Comparison of ENCODE assay signal across 8 cellular contexts in the genomic region with DNA sequence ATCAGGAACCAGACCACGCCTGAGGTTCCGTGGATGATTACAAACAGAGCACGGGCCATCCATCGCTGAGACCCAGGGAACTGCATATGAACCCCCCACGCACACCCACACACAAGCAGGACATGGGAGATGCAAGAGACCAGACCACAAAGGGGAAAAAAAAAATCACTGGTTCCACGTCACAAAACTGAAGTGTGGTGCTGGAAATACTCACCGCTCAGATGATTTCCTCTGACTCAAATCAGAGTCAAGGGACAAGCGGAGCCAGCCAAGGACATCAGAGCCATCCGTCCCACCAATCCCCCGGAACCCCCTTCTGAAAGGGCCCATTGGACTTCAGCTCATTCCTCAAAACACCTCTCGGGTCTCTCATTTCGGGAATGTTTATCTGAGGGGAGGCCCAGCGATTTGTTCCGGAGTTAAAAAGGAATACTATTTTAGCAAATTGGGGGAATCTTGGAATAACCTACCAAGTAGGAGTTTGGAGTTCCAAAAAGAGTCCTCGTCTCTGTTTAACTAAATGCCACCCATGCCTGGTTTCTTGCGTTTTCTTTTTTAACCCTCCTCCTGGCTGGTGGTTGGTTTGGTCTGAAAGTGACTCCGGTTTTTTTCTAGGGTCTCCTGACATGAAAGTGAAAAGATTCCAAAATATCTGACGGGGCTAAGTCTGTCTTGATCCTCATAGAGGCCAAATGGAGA. TPM values are rescaled to one million over a fixed set of nuclear protein-coding genes. Genes with fewer than 3 reads are reported as not detected.
DNase-seq lines count a peak whose midpoint lies in the region; ATAC-seq and TF ChIP-seq lines count a peak whose summit lies in the region.

No MANE protein-coding gene starts in this region.

- H3K36me3 ChIP-seq in tibial nerve (no peaks in the 10 kb centered on the region), testis (ENCODE audit: low read depth, missing control alignments) (no peaks in the 10 kb centered on the region)

- 64 to 68% methylated on average over 18 of the region's 18 CpGs for WGBS in tibial nerve, 2 donors
- 66 to 83% methylated on average over 16 to 18 of the region's 18 CpGs for WGBS in testis, 2 donors

- CTCF ChIA-PET in GM10248 (lab: Yijun Ruan, JAX), result interaction anchor here (0.6 to 2.4 kb wide), 4 partner anchors 10 to 68 kb away, joined by 3 to 8 read pairs (median 3); no protein-coding TSS in a partner anchor

- TF ChIP-seq EP300 in tibial nerve (IDR thresholded peaks at IDR 0.05), result peak in 1 of 2 donors; percentile 47

- DNase-seq in GM10248 (ENCODE audit: extremely low spot score), result peak; percentile 71
- DNase-seq in iris pigment epithelial cell (ENCODE audit: low read depth), result peak; percentile 93
- DNase-seq in tibial nerve (ENCODE audit: low spot score in 2 of 2), result peak in 1 of 2 donors; percentile 40
- no peak for DNase-seq in T-helper 9 cell
- DNase-seq in testis, result no peak

- TF ChIP-seq CTCF in GM10248 (IDR thresholded peaks at IDR 0.05; ENCODE audit: control extremely low read depth, extremely low read depth, low read depth, missing control alignments) (no peak), WI38 (IDR thresholded peaks at IDR 0.05; ENCODE audit: low read depth, low read length) (no peak), tibial nerve (IDR thresholded peaks at IDR 0.05) (no peak), testis (IDR thresholded peaks at IDR 0.05) (no peak)

- no peaks in the 10 kb centered on the region for H3K27me3 ChIP-seq in tibial nerve
- H3K27me3 ChIP-seq in testis, result no peaks in the 10 kb centered on the region

- H3K9me3 ChIP-seq in tibial nerve (no peaks in the 10 kb centered on the region), testis (no peaks in the 10 kb centered on the region)

- H3K4me1 ChIP-seq in tibial nerve (peaks cover 0 to 14% (median 0%) of the 10 kb centered on the region in 4 donors), testis (no peaks in the 10 kb centered on the region)

- ATAC-seq in GM21619 (IDR thresholded peaks at IDR 0.05; ENCODE audit: unreplicated experiment), result peak; percentile 51
- ATAC-seq in GM19455 (IDR thresholded peaks at IDR 0.05; ENCODE audit: unreplicated experiment), result no peak

- TF ChIP-seq POLR2A in tibial nerve (IDR thresholded peaks at IDR 0.05) (no peak), testis (IDR thresholded peaks at IDR 0.05) (no peak)

- POLR2A ChIA-PET in GM10248 (lab: Yijun Ruan, JAX), result interaction anchor here (0.6 to 1.2 kb wide), 3 partner anchors 11 to 552 kb away, joined by 3 to 4 read pairs (median 4); no protein-coding TSS in a partner anchor

- H3K27ac ChIP-seq in tibial nerve (peak overlapping the region in 3 of 4 donors; percentile 25 to 75 (median 60)), testis (peak overlapping the region in 1 of 2 donors; percentile 73)

- H3K4me3 ChIP-seq in WI38 (ENCODE audit: low read depth, low read length), result peak overlapping the region; percentile 41
- H3K4me3 ChIP-seq in tibial nerve, result no peak overlapping the region
- H3K4me3 ChIP-seq in testis, result no peak overlapping the region

- intact Hi-C loops in testis (cut with DNase I; ENCODE audit: low total_unique reads), result no loop called here

RNA-seq across cellular contexts. Expression of gene SNX8, which starts 15.0 kb away (rescaled TPM):
- total RNA-seq in tibial nerve (10 to 100 TPM in 3 of 4 donors, 1 to 10 TPM in 1; 8.6 to 39.6 (median 18.9) TPM), testis (10 to 100 TPM; 50.9 to 66.8 TPM)
- polyA plus RNA-seq in testis (ENCODE audit: insufficient read depth, low read depth, low replicate concordance), result 90.8 TPM

RNA-seq across cellular contexts. Expression of gene EIF3B, which starts 55.3 kb away (rescaled TPM):
- total RNA-seq in tibial nerve (100 to 1,000 TPM; 124 to 232 (median 147) TPM), testis (100 to 1,000 TPM; 237 to 263 TPM)
- polyA plus RNA-seq in testis (ENCODE audit: insufficient read depth, low read depth, low replicate concordance), result 165 TPM

RNA-seq across cellular contexts. Expression of gene NUDT1, which starts 57.3 kb away (rescaled TPM):
- total RNA-seq in tibial nerve (10 to 100 TPM; 12.9 to 37.6 (median 26.6) TPM), testis (10 to 100 TPM; 27.5 to 39.4 TPM)
- 68.0 TPM for polyA plus RNA-seq in testis (ENCODE audit: insufficient read depth, low read depth, low replicate concordance)

RNA-seq across cellular contexts. Expression of gene MRM2, which starts 57.3 kb away (rescaled TPM):
- total RNA-seq in tibial nerve (10 to 100 TPM; 13.4 to 24.7 (median 15.8) TPM), testis (10 to 100 TPM; 18.1 to 20.5 TPM)
- 31.2 TPM for polyA plus RNA-seq in testis (ENCODE audit: insufficient read depth, low read depth, low replicate concordance)

Comparison
In these comparisons a context has a peak if more than half of its experiments do, and no peak if none do; other contexts are left out.
1. DNase-seq: peak in GM10248 (single experiment) and iris pigment epithelial cell (single experiment); none in T-helper 9 cell (single experiment) and testis (single experiment).